ENCODE assay signal across 9 cellular contexts in the genomic region with DNA sequence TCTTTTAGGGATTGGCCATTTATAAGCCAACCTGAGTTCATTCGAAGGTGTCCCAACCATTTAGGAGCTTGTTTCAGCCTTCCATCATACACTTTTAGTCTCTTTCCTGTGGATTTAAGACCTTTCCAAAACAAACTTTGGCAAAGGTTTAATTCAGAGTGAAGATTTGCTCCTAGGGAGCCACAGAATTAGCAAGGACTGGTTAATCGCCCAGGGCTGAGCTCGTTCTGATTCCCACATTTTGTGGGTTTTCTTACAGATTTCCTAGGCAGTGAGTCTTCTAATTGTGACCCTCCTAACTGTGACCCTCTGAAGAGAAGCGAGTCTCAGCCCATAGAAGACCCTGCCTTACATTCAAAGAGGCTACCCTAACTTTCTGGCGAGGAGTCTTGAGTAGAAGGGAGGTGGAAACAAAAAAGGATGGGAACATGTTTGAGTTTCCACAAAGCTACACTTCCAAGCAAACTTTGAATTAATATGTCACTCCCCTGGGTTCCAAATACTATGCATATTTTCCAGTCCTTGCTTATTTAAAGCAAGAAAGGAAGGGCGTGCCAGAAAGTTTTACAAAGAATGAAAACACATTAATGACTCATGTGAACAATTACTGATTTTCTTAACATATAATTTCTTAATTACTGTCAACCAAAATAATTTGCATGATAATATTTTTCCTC.
DNase-seq lines count a peak whose midpoint lies in the region; ATAC-seq and TF ChIP-seq lines count a peak whose summit lies in the region.
"Had no signal": no experiment of that assay in that cellular context is flagged by ENCODE, and none has a peak within 500 bp of the region (broad histone marks: within the 10 kb centered on the region; RNA-seq: fewer than 3 reads in every experiment).

No MANE protein-coding gene starts in this region.

- peak overlapping the region; percentile 48 to 74 for H3K27ac ChIP-seq in left lung
- peak overlapping the region; percentile 12 to 70 (median 62) for H3K27ac ChIP-seq in tibial nerve
- H3K27ac ChIP-seq: KMS-11 had no signal

- TF ChIP-seq POLR2A in tibial nerve (IDR thresholded peaks at IDR 0.05): no peak

- CTCF ChIA-PET in activated naive CD4-positive, alpha-beta T cell treated with anti-CD3 and anti-CD28 coated beads for 36 hours (lab: Charles Lee): interaction anchor here (0.7 to 5.2 kb wide), 11 partner anchors 17 to 715 kb away, joined by 3 to 27 read pairs (median 3); no protein-coding TSS in a partner anchor

- H3K27me3 ChIP-seq in left lung (no peaks in the 10 kb centered on the region), tibial nerve (no peaks in the 10 kb centered on the region)

- no peak for DNase-seq in activated naive CD4-positive, alpha-beta T cell treated with anti-CD3 and anti-CD28 coated beads for 36 hours
- DNase-seq in activated naive CD4-positive, alpha-beta T cell treated with anti-CD3 and anti-CD28 coated beads, Interleukin-2, amount 50 U/mL, for 16 hours: no peak
- no peak for DNase-seq in activated naive CD8-positive, alpha-beta T cell treated with anti-CD3 and anti-CD28 coated beads for 36 hours
- DNase-seq in left lung: no peak
- DNase-seq in tibial nerve (ENCODE audit: low spot score in 2 of 2): no peak
- no peak for DNase-seq in CD1c-positive myeloid dendritic cell (ENCODE audit: extremely low spot score)
- no peak for DNase-seq in germinal center (ENCODE audit: low spot score)

- H3K4me3 ChIP-seq in left lung (no peak overlapping the region), tibial nerve (no peak overlapping the region)

- H3K4me3 Mint-ChIP-seq in activated naive CD4-positive, alpha-beta T cell treated with anti-CD3 and anti-CD28 coated beads for 36 hours: peak overlapping the region; percentile 23
- no peak overlapping the region for H3K4me3 Mint-ChIP-seq in activated naive CD8-positive, alpha-beta T cell treated with anti-CD3 and anti-CD28 coated beads for 36 hours

- ATAC-seq in left lung: peak; percentile 10
- ATAC-seq in GM21526 (IDR thresholded peaks at IDR 0.05; ENCODE audit: low FRiP score, unreplicated experiment): no peak

- H3K27me3 Mint-ChIP-seq in activated naive CD4-positive, alpha-beta T cell treated with anti-CD3 and anti-CD28 coated beads for 36 hours (ENCODE audit: low read depth): no peaks in the 10 kb centered on the region
- no peaks in the 10 kb centered on the region for H3K27me3 Mint-ChIP-seq in activated naive CD8-positive, alpha-beta T cell treated with anti-CD3 and anti-CD28 coated beads for 36 hours

- peaks cover 65% of the 10 kb centered on the region for H3K36me3 Mint-ChIP-seq in activated naive CD4-positive, alpha-beta T cell treated with anti-CD3 and anti-CD28 coated beads for 36 hours (ENCODE audit: low read depth)
- peaks cover 67% of the 10 kb centered on the region for H3K36me3 Mint-ChIP-seq in activated naive CD8-positive, alpha-beta T cell treated with anti-CD3 and anti-CD28 coated beads for 36 hours

- peak overlapping the region; percentile 99 for H3K27ac Mint-ChIP-seq in activated naive CD4-positive, alpha-beta T cell treated with anti-CD3 and anti-CD28 coated beads for 36 hours
- peak overlapping the region; percentile 88 for H3K27ac Mint-ChIP-seq in activated naive CD8-positive, alpha-beta T cell treated with anti-CD3 and anti-CD28 coated beads for 36 hours

- H3K4me1 ChIP-seq in left lung: peaks cover 27 to 67% of the 10 kb centered on the region in 2 donors
- H3K4me1 ChIP-seq in tibial nerve: peaks cover 0 to 51% (median 44%) of the 10 kb centered on the region in 4 donors

- H3K9me3 ChIP-seq in left lung (no peaks in the 10 kb centered on the region), tibial nerve (no peaks in the 10 kb centered on the region)

- TF ChIP-seq CTCF in left lung (IDR thresholded peaks at IDR 0.05) (no peak), tibial nerve (IDR thresholded peaks at IDR 0.05) (no peak)

- H3K9me3 Mint-ChIP-seq in activated naive CD4-positive, alpha-beta T cell treated with anti-CD3 and anti-CD28 coated beads for 36 hours: peaks cover 7% of the 10 kb centered on the region
- peaks cover 10% of the 10 kb centered on the region for H3K9me3 Mint-ChIP-seq in activated naive CD8-positive, alpha-beta T cell treated with anti-CD3 and anti-CD28 coated beads for 36 hours

- H3K36me3 ChIP-seq in left lung (no peaks in the 10 kb centered on the region), tibial nerve (no peaks in the 10 kb centered on the region)

- no peak for TF ChIP-seq EP300 in tibial nerve (IDR thresholded peaks at IDR 0.05)

- 62 to 67% methylated on average over 6 of the region's 6 CpGs for whole genome bisulfite sequencing in tibial nerve, 2 donors

- intact Hi-C loops in activated naive CD4-positive, alpha-beta T cell treated with anti-CD3 and anti-CD28 coated beads for 36 hours (cut with micrococcal nuclease): loop anchor here (1.0 to 10.0 kb wide), 11 partner anchors 18 to 975 kb away; no protein-coding TSS in a partner anchor
- intact Hi-C loops in left lung (cut with DNase I): no loop called here

- peaks cover 93% of the 10 kb centered on the region for H3K4me1 Mint-ChIP-seq in activated naive CD4-positive, alpha-beta T cell treated with anti-CD3 and anti-CD28 coated beads for 36 hours (ENCODE audit: low read depth)
- peaks cover 47% of the 10 kb centered on the region for H3K4me1 Mint-ChIP-seq in activated naive CD8-positive, alpha-beta T cell treated with anti-CD3 and anti-CD28 coated beads for 36 hours
